ENCODE assay signal across 12 cellular contexts in genomic region chr2:237955640-237956401, GRCh38. TPM values are rescaled to one million over a fixed set of nuclear protein-coding genes. Genes with fewer than 3 reads are reported as not detected.
A peak's percentile ranks its signal among the peaks of the same experiment; 100 is the strongest.
DNase-seq lines count a peak whose midpoint lies in the region; ATAC-seq and TF ChIP-seq lines count a peak whose summit lies in the region.
"Had no signal": no experiment of that assay in that cellular context is flagged by ENCODE, and none has a peak within 500 bp of the region (broad histone marks: within the 10 kb centered on the region; RNA-seq: fewer than 3 reads in every experiment).

No MANE protein-coding gene starts in this region.

- H3K4me3 Mint-ChIP-seq in natural killer cell treated with Interleukin-12 subunit alpha and Interleukin-12 subunit beta and Interleukin-15 and Interleukin-18, amount 100 ng/mL, for 72 hours: no peak overlapping the region
- H3K4me3 Mint-ChIP-seq in HFFc6: no peak overlapping the region

- H3K36me3 Mint-ChIP-seq in natural killer cell treated with Interleukin-12 subunit alpha and Interleukin-12 subunit beta and Interleukin-15 and Interleukin-18, amount 100 ng/mL, for 72 hours: no peaks in the 10 kb centered on the region
- H3K36me3 Mint-ChIP-seq in HFFc6 (ENCODE audit: low read depth): no peaks in the 10 kb centered on the region

- H3K27ac Mint-ChIP-seq in natural killer cell treated with Interleukin-12 subunit alpha and Interleukin-12 subunit beta and Interleukin-15 and Interleukin-18, amount 100 ng/mL, for 72 hours: no peak overlapping the region
- H3K27ac Mint-ChIP-seq in HFFc6: no peak overlapping the region

- no peak for TF ChIP-seq POLR2A in erythroblast (IDR thresholded peaks at IDR 0.05; ENCODE audit: low read length)

- H3K27me3 ChIP-seq in A673 (replicated peaks; ENCODE audit: insufficient read depth, low read depth, low read length, poor library complexity) (no peaks in the 10 kb centered on the region), WERI-Rb-1 (ENCODE audit: insufficient read depth, low read depth, severe bottlenecking) (no peaks in the 10 kb centered on the region)

- H3K4me3 ChIP-seq in A673 (ENCODE audit: low read depth, low read length, poor library complexity, severe bottlenecking) (peak overlapping the region; percentile 39), WERI-Rb-1 (ENCODE audit: low read depth, low read length) (no peak overlapping the region)
- H3K4me3 ChIP-seq: lung had no signal

- H3K9me3 ChIP-seq in A673 (ENCODE audit: low read depth, low read length, poor library complexity, severe bottlenecking): no peaks in the 10 kb centered on the region
- no peaks in the 10 kb centered on the region for H3K9me3 ChIP-seq in WERI-Rb-1 (ENCODE audit: severe bottlenecking)

- no peaks in the 10 kb centered on the region for H3K9me3 Mint-ChIP-seq in natural killer cell treated with Interleukin-12 subunit alpha and Interleukin-12 subunit beta and Interleukin-15 and Interleukin-18, amount 100 ng/mL, for 72 hours
- H3K9me3 Mint-ChIP-seq in HFFc6: peaks cover 1% of the 10 kb centered on the region; the same call in 1 of the 2 replicates

- H3K4me1 ChIP-seq in A673 (ENCODE audit: insufficient read depth, low read length, poor library complexity, severe bottlenecking): peaks cover 5% of the 10 kb centered on the region

- H3K27ac ChIP-seq in A673 (ENCODE audit: low read depth, low read length, poor library complexity, severe bottlenecking) (no peak overlapping the region), WERI-Rb-1 (no peak overlapping the region)

- peak; percentile 58 to 85 for ATAC-seq in natural killer cell treated with Interleukin-12 subunit alpha and Interleukin-12 subunit beta and Interleukin-15 and Interleukin-18, amount 100 ng/mL, for 72 hours
- no peak for ATAC-seq in GM21723 (IDR thresholded peaks at IDR 0.05; ENCODE audit: unreplicated experiment)

- H3K4me1 Mint-ChIP-seq in natural killer cell treated with Interleukin-12 subunit alpha and Interleukin-12 subunit beta and Interleukin-15 and Interleukin-18, amount 100 ng/mL, for 72 hours (ENCODE audit: low read depth in 2 of 2): peaks cover 0 to 16% of the 10 kb centered on the region in 2 donors
- no peaks in the 10 kb centered on the region for H3K4me1 Mint-ChIP-seq in HFFc6 (ENCODE audit: low read depth)

- CTCF ChIA-PET in A673 (lab: Charles Lee): interaction anchor here (0.5 kb wide), 1 partner anchor 90 kb away, joined by 3 read pairs; no protein-coding TSS in a partner anchor

- no peak for DNase-seq in A673 (ENCODE audit: low spot score)
- peak; percentile 13 for DNase-seq in NCI-H69 (lab: John Stamatoyannopoulos, UW)
- peak; percentile 84 to 87 for DNase-seq in erythroblast (lab: John Stamatoyannopoulos, UW)
- peak; percentile 71 for DNase-seq in natural killer cell treated with Interleukin-12 subunit alpha and Interleukin-12 subunit beta and Interleukin-15 and Interleukin-18, amount 100 ng/mL, for 72 hours (ENCODE audit: low spot score)
- no peak for DNase-seq in GOT3 (lab: John Stamatoyannopoulos, UW)
- no peak for DNase-seq in HFFc6
- DNase-seq in WERI-Rb-1: no peak
- DNase-seq: activated CD4-positive, alpha-beta T cell treated with anti-CD3 and anti-CD28 coated beads for 4 hours; Calu3; NK-92 treated with Interleukin-12 subunit alpha and Interleukin-12 subunit beta, amount 100 ng/mL, for 24 hours had no signal

- intact Hi-C loops in A673 (cut with micrococcal nuclease; ENCODE audit: unreplicated experiment): no loop called here

- POLR2A ChIA-PET in A673 (lab: Charles Lee; ENCODE audit: low non-redundant PET): no interaction called here

- no peaks in the 10 kb centered on the region for H3K36me3 ChIP-seq in A673 (ENCODE audit: insufficient read depth, low read length, poor library complexity, severe bottlenecking)
- no peaks in the 10 kb centered on the region for H3K36me3 ChIP-seq in WERI-Rb-1

- BruUV-seq in A673 (replicated peaks; lab: Mats Ljungman, UMichigan): no TSS peak

- no peak for TF ChIP-seq CTCF in A673 (conservative IDR thresholded peaks at IDR 0.05; ENCODE audit: low read depth, low read length)
- TF ChIP-seq CTCF in HFFc6 (IDR thresholded peaks at IDR 0.05): no peak
- no peak for TF ChIP-seq CTCF in WERI-Rb-1 (IDR thresholded peaks at IDR 0.05; ENCODE audit: low read depth, low read length)

- H3K27me3 Mint-ChIP-seq in natural killer cell treated with Interleukin-12 subunit alpha and Interleukin-12 subunit beta and Interleukin-15 and Interleukin-18, amount 100 ng/mL, for 72 hours: peaks cover 5 to 7% of the 10 kb centered on the region in 2 donors
- peaks cover 24% of the 10 kb centered on the region for H3K27me3 Mint-ChIP-seq in HFFc6 (ENCODE audit: insufficient read depth)

RNA-seq across cellular contexts. Expression of gene UBE2F, which starts 11.0 kb away (rescaled TPM):
- total RNA-seq in A673 (2021): 49.0 and 51.2 TPM in 2 replicates
- total RNA-seq in natural killer cell treated with Interleukin-12 subunit alpha and Interleukin-12 subunit beta and Interleukin-15 and Interleukin-18, amount 100 ng/mL, for 72 hours: 10 to 100 TPM; 51.3 to 78.0 TPM
- 10 to 100 TPM; 48.7 to 54.1 (median 51.5) TPM for total RNA-seq in HFFc6 (2021; fragmentation: NEBNext Ultra II Directional; extraction: Animal tissue kit (Norgen Biotek cat#: 25700))

Comparison
In these comparisons a context has a peak if more than half of its experiments do, and no peak if none do; other contexts are left out.
1. DNase-seq: peak in NCI-H69 (single experiment), erythroblast (2 of 2) and natural killer cell treated with Interleukin-12 subunit alpha and Interleukin-12 subunit beta and Interleukin-15 and Interleukin-18, amount 100 ng/mL, for 72 hours (single experiment); none in A673 (single experiment), GOT3 (single experiment), HFFc6 (single experiment) and WERI-Rb-1 (single experiment).